Comparison of ENCODE assay signal across 1 cellular context in the genomic region with DNA sequence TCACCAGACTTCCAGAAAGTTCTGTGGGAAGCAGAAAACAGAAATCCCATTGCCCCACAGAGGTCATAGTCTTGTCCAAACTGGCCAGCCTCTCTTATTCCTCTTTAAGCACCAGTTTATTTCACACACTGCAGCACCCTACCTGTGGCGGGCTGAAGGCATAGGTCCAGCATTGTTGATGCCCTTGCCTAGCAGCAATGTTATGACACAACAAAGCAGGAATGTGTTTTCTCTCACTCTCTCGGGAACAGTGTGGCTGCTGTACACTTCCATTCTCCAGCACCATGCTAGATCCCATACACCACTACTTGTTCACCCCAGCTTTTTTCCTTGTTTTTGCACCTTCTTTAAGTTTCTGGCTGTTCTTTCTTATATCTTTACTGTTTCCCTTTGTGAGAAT.
TF ChIP-seq lines count a peak whose summit lies in the region.

No MANE protein-coding gene starts in this region.

TF ChIP-seq in GM23338, 12 proteins besides CTCF, POLR2A, EP300 and RAD21 (continued from another document):
- TF ChIP-seq, protein P1, sequence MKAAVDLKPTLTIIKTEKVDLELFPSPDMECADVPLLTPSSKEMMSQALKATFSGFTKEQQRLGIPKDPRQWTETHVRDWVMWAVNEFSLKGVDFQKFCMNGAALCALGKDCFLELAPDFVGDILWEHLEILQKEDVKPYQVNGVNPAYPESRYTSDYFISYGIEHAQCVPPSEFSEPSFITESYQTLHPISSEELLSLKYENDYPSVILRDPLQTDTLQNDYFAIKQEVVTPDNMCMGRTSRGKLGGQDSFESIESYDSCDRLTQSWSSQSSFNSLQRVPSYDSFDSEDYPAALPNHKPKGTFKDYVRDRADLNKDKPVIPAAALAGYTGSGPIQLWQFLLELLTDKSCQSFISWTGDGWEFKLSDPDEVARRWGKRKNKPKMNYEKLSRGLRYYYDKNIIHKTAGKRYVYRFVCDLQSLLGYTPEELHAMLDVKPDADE (IDR thresholded peaks at IDR 0.05) = no peak
- TF ChIP-seq CREB1 (CRISPR knock-in tag; IDR thresholded peaks at IDR 0.05; ENCODE audit: low read depth) (no peak), EZH2 (IDR thresholded peaks at IDR 0.05; ENCODE audit: low read depth, unreplicated experiment) (no peak), JUNB (IDR thresholded peaks at IDR 0.05; ENCODE audit: unreplicated experiment) (no peak), POLR2AphosphoS5 (IDR thresholded peaks at IDR 0.05; ENCODE audit: low read depth) (no peak), NANOG (IDR thresholded peaks at IDR 0.05; ENCODE audit: borderline replicate concordance) (no peak), EZH2phosphoT487 (IDR thresholded peaks at IDR 0.05; ENCODE audit: unreplicated experiment) (no peak), ZNF462 (CRISPR knock-in tag; IDR thresholded peaks at IDR 0.05) (no peak), ZNF114 (CRISPR knock-in tag; IDR thresholded peaks at IDR 0.05) (no peak)
- TF ChIP-seq, protein P2, sequence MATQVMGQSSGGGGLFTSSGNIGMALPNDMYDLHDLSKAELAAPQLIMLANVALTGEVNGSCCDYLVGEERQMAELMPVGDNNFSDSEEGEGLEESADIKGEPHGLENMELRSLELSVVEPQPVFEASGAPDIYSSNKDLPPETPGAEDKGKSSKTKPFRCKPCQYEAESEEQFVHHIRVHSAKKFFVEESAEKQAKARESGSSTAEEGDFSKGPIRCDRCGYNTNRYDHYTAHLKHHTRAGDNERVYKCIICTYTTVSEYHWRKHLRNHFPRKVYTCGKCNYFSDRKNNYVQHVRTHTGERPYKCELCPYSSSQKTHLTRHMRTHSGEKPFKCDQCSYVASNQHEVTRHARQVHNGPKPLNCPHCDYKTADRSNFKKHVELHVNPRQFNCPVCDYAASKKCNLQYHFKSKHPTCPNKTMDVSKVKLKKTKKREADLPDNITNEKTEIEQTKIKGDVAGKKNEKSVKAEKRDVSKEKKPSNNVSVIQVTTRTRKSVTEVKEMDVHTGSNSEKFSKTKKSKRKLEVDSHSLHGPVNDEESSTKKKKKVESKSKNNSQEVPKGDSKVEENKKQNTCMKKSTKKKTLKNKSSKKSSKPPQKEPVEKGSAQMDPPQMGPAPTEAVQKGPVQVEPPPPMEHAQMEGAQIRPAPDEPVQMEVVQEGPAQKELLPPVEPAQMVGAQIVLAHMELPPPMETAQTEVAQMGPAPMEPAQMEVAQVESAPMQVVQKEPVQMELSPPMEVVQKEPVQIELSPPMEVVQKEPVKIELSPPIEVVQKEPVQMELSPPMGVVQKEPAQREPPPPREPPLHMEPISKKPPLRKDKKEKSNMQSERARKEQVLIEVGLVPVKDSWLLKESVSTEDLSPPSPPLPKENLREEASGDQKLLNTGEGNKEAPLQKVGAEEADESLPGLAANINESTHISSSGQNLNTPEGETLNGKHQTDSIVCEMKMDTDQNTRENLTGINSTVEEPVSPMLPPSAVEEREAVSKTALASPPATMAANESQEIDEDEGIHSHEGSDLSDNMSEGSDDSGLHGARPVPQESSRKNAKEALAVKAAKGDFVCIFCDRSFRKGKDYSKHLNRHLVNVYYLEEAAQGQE (IDR thresholded peaks at IDR 0.05; ENCODE audit: unreplicated experiment) = no peak
